In the genomic region with DNA sequence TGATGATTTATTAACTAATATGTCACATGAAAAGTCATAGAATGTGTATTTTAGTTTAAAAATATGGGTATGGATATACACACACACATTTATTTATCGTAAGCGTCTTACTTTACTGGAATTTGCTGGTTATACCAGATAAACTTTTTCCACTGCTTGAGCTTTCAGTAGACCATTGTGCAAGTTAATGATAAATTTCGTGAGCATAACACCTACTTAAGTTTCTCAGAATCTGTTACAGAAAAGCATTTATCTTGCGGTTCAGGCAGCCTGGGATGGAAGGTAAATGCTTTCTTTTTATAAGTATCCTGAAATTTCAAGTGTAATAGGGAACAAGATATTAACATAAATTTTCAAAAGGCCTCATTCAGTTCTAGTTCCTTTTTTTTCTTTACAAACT, we compare ENCODE assay signal across 21 cellular contexts. TPM values are rescaled to one million over a fixed set of nuclear protein-coding genes. Genes with fewer than 3 reads are reported as not detected.
"Had no signal": no experiment of that assay in that cellular context is flagged by ENCODE, and none has a peak within 500 bp of the region (broad histone marks: within the 10 kb centered on the region; RNA-seq: fewer than 3 reads in every experiment).

No MANE protein-coding gene starts in this region.

- H3K27me3 ChIP-seq: foreskin keratinocyte, left lung had no signal

- H3K36me3 Mint-ChIP-seq: activated naive CD4-positive, alpha-beta T cell treated with anti-CD3 and anti-CD28 coated beads, Interleukin-2, amount 50 U/mL, for 24 hours; naive thymus-derived CD4-positive, alpha-beta T cell had no signal

- ATAC-seq: activated CD8-positive, alpha-beta T cell treated with anti-CD3 and anti-CD28 coated beads, Interleukin-2, amount 10 ng/mL, durations not matched to agents 7 days and 5 days; naive thymus-derived CD4-positive, alpha-beta T cell; T-helper 17 cell had no signal

- H3K4me3 Mint-ChIP-seq: activated CD8-positive, alpha-beta T cell treated with anti-CD3 and anti-CD28 coated beads, Interleukin-2, amount 10 ng/mL, durations not matched to agents 7 days and 5 days; activated naive CD4-positive, alpha-beta T cell treated with anti-CD3 and anti-CD28 coated beads, Interleukin-2, amount 50 U/mL, for 24 hours; activated T-helper 1 cell treated with anti-CD3 and anti-CD28 coated beads, Interleukin-12 subunit alpha, Interleukin-12 subunit beta, Interleukin-2, Interleukin-4 antibody, amounts not matched to agents 30 ng/mL and 10 ng/mL and 1 ng/mL, durations not matched to agents 14 hours and 24 hours and 36 hours; brain; naive thymus-derived CD4-positive, alpha-beta T cell; neural crest cell; T-helper 17 cell had no signal

- H3K27ac ChIP-seq: foreskin keratinocyte, WERI-Rb-1 had no signal

- H3K27ac Mint-ChIP-seq: activated CD8-positive, alpha-beta T cell treated with anti-CD3 and anti-CD28 coated beads, Interleukin-2, amount 10 ng/mL, durations not matched to agents 7 days and 5 days; activated naive CD4-positive, alpha-beta T cell treated with anti-CD3 and anti-CD28 coated beads, Interleukin-2, amount 50 U/mL, for 24 hours; activated T-helper 1 cell treated with anti-CD3 and anti-CD28 coated beads, Interleukin-12 subunit alpha, Interleukin-12 subunit beta, Interleukin-2, Interleukin-4 antibody, amounts not matched to agents 30 ng/mL and 10 ng/mL and 1 ng/mL, durations not matched to agents 14 hours and 24 hours and 36 hours; brain; progenitor cell of endocrine pancreas; T-helper 17 cell had no signal

- H3K27me3 Mint-ChIP-seq: activated naive CD4-positive, alpha-beta T cell treated with anti-CD3 and anti-CD28 coated beads, Interleukin-2, amount 50 U/mL, for 24 hours; brain; naive thymus-derived CD4-positive, alpha-beta T cell; progenitor cell of endocrine pancreas; T-helper 17 cell had no signal

- H3K9me3 ChIP-seq: left lung had no signal

- H3K9me3 Mint-ChIP-seq: activated naive CD4-positive, alpha-beta T cell treated with anti-CD3 and anti-CD28 coated beads, Interleukin-2, amount 50 U/mL, for 24 hours; activated T-helper 1 cell treated with anti-CD3 and anti-CD28 coated beads, Interleukin-12 subunit alpha, Interleukin-12 subunit beta, Interleukin-2, Interleukin-4 antibody, amounts not matched to agents 30 ng/mL and 10 ng/mL and 1 ng/mL, durations not matched to agents 14 hours and 24 hours and 36 hours; brain; naive thymus-derived CD4-positive, alpha-beta T cell; neural crest cell had no signal

- H3K36me3 ChIP-seq: left lung, WERI-Rb-1 had no signal

- H3K4me1 Mint-ChIP-seq: brain, neural crest cell had no signal

- DNase-seq: activated CD4-positive, alpha-beta T cell treated with anti-CD3 and anti-CD28 coated beads for 1 hour; activated CD4-positive, alpha-beta T cell treated with anti-CD3 and anti-CD28 coated beads, Interleukin-2, amount 50 U/mL, for 1 hour; activated CD8-positive, alpha-beta T cell treated with anti-CD3 and anti-CD28 coated beads, Interleukin-2, amount 10 ng/mL, durations not matched to agents 7 days and 5 days; activated gamma-delta T cell treated with Interleukin-2 at 50 U/mL for 16 hours; aorta; effector CD8-positive, alpha-beta T cell; left lung; naive thymus-derived CD4-positive, alpha-beta T cell; stimulated activated CD4-positive, alpha-beta T cell treated with anti-CD3 and anti-CD28 coated beads, Interleukin-4, amount 100 ng/mL, for 1 hour; stimulated activated naive CD4-positive, alpha-beta T cell treated with Interleukin-2 at 50 U/mL for 16 hours; T-helper 17 cell; WERI-Rb-1 had no signal

- H3K4me3 ChIP-seq: left lung, lung had no signal

- H3K4me1 ChIP-seq: foreskin keratinocyte, left lung had no signal

RNA-seq across cellular contexts. Expression of a gene that starts 31.4 kb away (rescaled TPM):
- polyA plus RNA-seq: aorta; esophagus; naive thymus-derived CD4-positive, alpha-beta T cell; thymus had no signal
